8 cellular contexts compared by ENCODE assay signal in the genomic region with DNA sequence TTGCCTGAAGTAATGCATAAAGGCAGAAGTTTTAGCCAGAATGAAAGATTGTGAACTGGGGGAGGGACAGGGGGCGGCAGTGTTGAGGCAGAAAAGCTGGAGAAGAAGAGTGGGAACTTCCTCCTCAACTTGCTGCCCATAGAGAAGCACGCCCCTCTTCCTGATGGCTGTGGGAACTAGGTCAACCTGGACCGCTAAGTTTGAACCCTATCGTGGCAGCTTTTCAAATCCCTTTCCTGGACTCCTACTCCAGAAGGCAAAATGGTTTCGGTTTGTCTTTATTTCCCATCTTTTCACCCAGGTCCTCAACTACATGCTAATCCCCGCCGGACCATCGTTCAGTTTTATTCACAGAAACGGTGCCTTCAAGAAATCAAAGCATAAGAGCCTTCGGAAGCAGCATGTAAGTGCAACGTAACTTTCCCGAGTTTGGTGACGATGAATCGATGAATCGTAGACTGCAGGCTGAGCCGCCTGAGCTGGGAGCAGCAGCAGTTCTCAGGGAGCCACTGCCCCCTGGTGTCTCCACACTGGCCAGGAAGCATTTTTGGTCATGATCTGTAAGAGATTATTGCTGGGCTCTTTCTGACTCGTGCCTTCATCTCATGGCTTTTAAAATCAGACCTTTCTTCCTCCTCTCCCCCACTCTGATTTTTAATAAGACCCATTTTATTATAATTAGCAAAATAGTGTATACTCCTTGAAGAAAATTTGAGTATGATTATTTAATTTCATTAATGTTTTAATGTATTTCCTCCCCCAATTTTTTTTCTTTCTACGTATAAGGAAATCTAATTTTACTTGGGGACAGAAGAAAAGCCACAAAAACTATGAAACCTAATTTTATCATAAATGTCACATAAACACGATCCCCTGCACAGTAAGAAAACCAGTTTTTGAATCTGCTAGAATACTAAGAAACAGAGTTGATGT. TPM values are rescaled to one million over a fixed set of nuclear protein-coding genes. Genes with fewer than 3 reads are reported as not detected.
DNase-seq lines count a peak whose midpoint lies in the region; ATAC-seq, FAIRE-seq and TF ChIP-seq lines count a peak whose summit lies in the region.

No MANE protein-coding gene starts in this region.

- H3K36me3 ChIP-seq in astrocyte (ENCODE audit: insufficient read depth, low read length) = no peaks in the 10 kb centered on the region

- H3K27ac ChIP-seq in astrocyte (ENCODE audit: low read depth, low read length) = peak overlapping the region; percentile 67

- peak overlapping the region; percentile 93 for H2AFZ ChIP-seq in astrocyte (ENCODE audit: low read depth, low read length)

- H3K27me3 ChIP-seq in astrocyte (ENCODE audit: insufficient read depth, low read length) = no peaks in the 10 kb centered on the region

- peaks cover 9% of the 10 kb centered on the region for H3K4me1 ChIP-seq in astrocyte (ENCODE audit: insufficient read depth, low read length)

- peaks cover 8% of the 10 kb centered on the region for H3K4me1 Mint-ChIP-seq in astrocyte (ENCODE audit: low read depth, unreplicated experiment)

- H3K4me3 ChIP-seq in astrocyte (ENCODE audit: insufficient read depth, low read depth, low read length) = peak overlapping the region; percentile 82

- H3K79me2 ChIP-seq in astrocyte (ENCODE audit: insufficient read depth, low read length) = no peaks in the 10 kb centered on the region

- TF ChIP-seq CTCF in astrocyte (IDR thresholded peaks at IDR 0.05; ENCODE audit: insufficient read depth, low read depth, low read length) = peak; percentile 97

- no peaks in the 10 kb centered on the region for H3K36me3 Mint-ChIP-seq in astrocyte (ENCODE audit: low read depth, unreplicated experiment)

- no peaks in the 10 kb centered on the region for H3K9me3 Mint-ChIP-seq in astrocyte (ENCODE audit: unreplicated experiment)

- peak; percentile 96 for FAIRE-seq in GM12891 (lab: Jason Lieb, UNC)
- FAIRE-seq in astrocyte (lab: Jason Lieb, UNC) = peak; percentile 73

- H3K4me3 Mint-ChIP-seq in astrocyte (ENCODE audit: unreplicated experiment) = peak overlapping the region; percentile 87

- H3K4me2 ChIP-seq in astrocyte (ENCODE audit: low read length) = peak overlapping the region; percentile 87

- H3K27ac Mint-ChIP-seq in astrocyte (ENCODE audit: unreplicated experiment) = peak overlapping the region; percentile 73

- ATAC-seq in HG02870 (IDR thresholded peaks at IDR 0.05; ENCODE audit: unreplicated experiment) = peak; percentile 85

- H3K27me3 Mint-ChIP-seq in astrocyte (ENCODE audit: low read depth, unreplicated experiment) = peaks cover 3% of the 10 kb centered on the region

- no peaks in the 10 kb centered on the region for H4K20me1 ChIP-seq in astrocyte (ENCODE audit: insufficient read depth, low read length)

- H3K9me3 ChIP-seq in astrocyte (ENCODE audit: insufficient read depth, low read depth, low read length) = no peaks in the 10 kb centered on the region

- DNase-seq in GM12891 (ENCODE audit: insufficient read length, low spot score) = peak; percentile 44
- DNase-seq in NCI-H146 (lab: John Stamatoyannopoulos, UW) = peak; percentile 64
- DNase-seq in T-helper 2 cell = peak; percentile 44 to 89 (median 60)
- peak; percentile 71 for DNase-seq in astrocyte (ENCODE audit: low read depth)
- peak; percentile 66 for DNase-seq in hepatic stellate cell (ENCODE audit: low spot score)
- peak; percentile 73 for DNase-seq in renal cortical epithelial cell (ENCODE audit: low read depth)
- DNase-seq in cortex of kidney (lab: John Stamatoyannopoulos, UW) = no peak

- no peak for TF ChIP-seq POLR2A in GM12891 (IDR thresholded peaks at IDR 0.05; ENCODE audit: low read depth, low read length)

- H3K9ac ChIP-seq in astrocyte (ENCODE audit: low read length) = peak overlapping the region; percentile 84

TF ChIP-seq in GM12891, 5 proteins besides CTCF, POLR2A, EP300 and RAD21:
- TF ChIP-seq TAF1 (IDR thresholded peaks at IDR 0.05; ENCODE audit: low read depth, low read length) = no peak
- no peak for TF ChIP-seq SPI1 (IDR thresholded peaks at IDR 0.05; ENCODE audit: low read depth, low read length)
- no peak for TF ChIP-seq POU2F2 (IDR thresholded peaks at IDR 0.05; ENCODE audit: low read depth, low read length)
- TF ChIP-seq POLR2AphosphoS5 (IDR thresholded peaks at IDR 0.05; ENCODE audit: low read depth, low read length) = no peak
- no peak for TF ChIP-seq PAX5 (IDR thresholded peaks at IDR 0.05; ENCODE audit: insufficient read depth, low read length, severe bottlenecking)

RNA-seq across cellular contexts. Expression of a gene that starts 21.4 kb away (rescaled TPM):
- 1.1 TPM for polyA plus RNA-seq in GM12891 (2012; ENCODE audit: low read depth, missing spikeins)
- total RNA-seq in astrocyte (not detected in 2 replicates), renal cortical epithelial cell (0.45 TPM in 1 of 2 replicates, not detected in the other)
